Comparison of ENCODE assay signal across 8 cellular contexts in genomic region chr4:40058854-40059253, GRCh38. TPM values are rescaled to one million over a fixed set of nuclear protein-coding genes. Genes with fewer than 3 reads are reported as not detected.
DNase-seq lines count a peak whose midpoint lies in the region; ATAC-seq and TF ChIP-seq lines count a peak whose summit lies in the region.

No MANE protein-coding gene starts in this region.

- H3K36me3 Mint-ChIP-seq in activated T-cell treated with anti-CD3 and anti-CD28 coated beads, Interleukin-2, amount 50 U/mL, for 24 hours (ENCODE audit: low read depth) = peaks cover 38% of the 10 kb centered on the region

- H3K4me1 Mint-ChIP-seq in activated T-cell treated with anti-CD3 and anti-CD28 coated beads, Interleukin-2, amount 50 U/mL, for 24 hours (ENCODE audit: low read depth) = peaks cover 45% of the 10 kb centered on the region

- TF ChIP-seq CTCF in RWPE2 (IDR thresholded peaks at IDR 0.05; ENCODE audit: poor library complexity, severe bottlenecking) (no peak), fibroblast of pulmonary artery (IDR thresholded peaks at IDR 0.05; ENCODE audit: low read length, missing control alignments) (no peak)

- H3K27ac ChIP-seq in RWPE2 (ENCODE audit: poor library complexity, severe bottlenecking) = peak overlapping the region; percentile 95

- H3K36me3 ChIP-seq in RWPE2 (ENCODE audit: low read depth) (no peaks in the 10 kb centered on the region), skeletal muscle satellite cell (ENCODE audit: insufficient read depth, low read length) (no peaks in the 10 kb centered on the region)

- peak overlapping the region; percentile 90 for H3K4me2 ChIP-seq in skeletal muscle satellite cell (ENCODE audit: low read length)

- H3K9me3 Mint-ChIP-seq in activated T-cell treated with anti-CD3 and anti-CD28 coated beads, Interleukin-2, amount 50 U/mL, for 24 hours = no peaks in the 10 kb centered on the region

- H3K27me3 ChIP-seq in RWPE2 (ENCODE audit: insufficient read depth, poor library complexity, severe bottlenecking) (no peaks in the 10 kb centered on the region), skeletal muscle satellite cell (ENCODE audit: control insufficient read depth, insufficient read depth, low read length) (no peaks in the 10 kb centered on the region)

- H3K27ac Mint-ChIP-seq in activated T-cell treated with anti-CD3 and anti-CD28 coated beads, Interleukin-2, amount 50 U/mL, for 24 hours = peak overlapping the region; percentile 52

- no peaks in the 10 kb centered on the region for H3K27me3 Mint-ChIP-seq in activated T-cell treated with anti-CD3 and anti-CD28 coated beads, Interleukin-2, amount 50 U/mL, for 24 hours

- H3K4me1 ChIP-seq in RWPE2 (ENCODE audit: insufficient read depth, poor library complexity, severe bottlenecking) = peaks cover 6% of the 10 kb centered on the region
- peaks cover 17% of the 10 kb centered on the region for H3K4me1 ChIP-seq in skeletal muscle satellite cell (ENCODE audit: control insufficient read depth, insufficient read depth, low read length)

- H3K9ac ChIP-seq in skeletal muscle satellite cell (ENCODE audit: low read depth, low read length) = no peak overlapping the region

- no peak for DNase-seq in activated T-cell treated with anti-CD3 and anti-CD28 coated beads, Interleukin-2, amount 50 U/mL, for 24 hours
- DNase-seq in activated T-cell treated with anti-CD3 and anti-CD28 coated beads for 4 hours = no peak
- no peak for DNase-seq in RWPE2 (ENCODE audit: low spot score)
- no peak for DNase-seq in fibroblast of pulmonary artery (ENCODE audit: low read depth)

- H3K4me3 Mint-ChIP-seq in activated T-cell treated with anti-CD3 and anti-CD28 coated beads, Interleukin-2, amount 50 U/mL, for 24 hours = peak overlapping the region; percentile 83

- H3K9me3 ChIP-seq in RWPE2 (ENCODE audit: severe bottlenecking) (no peaks in the 10 kb centered on the region), skeletal muscle satellite cell (replicated peaks; ENCODE audit: low read length) (no peaks in the 10 kb centered on the region)

- H3K4me3 ChIP-seq in RWPE2 (ENCODE audit: severe bottlenecking) (no peak overlapping the region), fibroblast of pulmonary artery (replicated peaks; ENCODE audit: low read depth, low read length) (peak overlapping the region; percentile 67), skeletal muscle satellite cell (ENCODE audit: low read length) (no peak overlapping the region)

- ATAC-seq in RWPE2 (ENCODE audit: low read depth) (no peak), GM18520 (IDR thresholded peaks at IDR 0.05; ENCODE audit: unreplicated experiment) (no peak), GM18861 (IDR thresholded peaks at IDR 0.05; ENCODE audit: unreplicated experiment) (no peak), GM18873 (IDR thresholded peaks at IDR 0.05; ENCODE audit: low FRiP score, unreplicated experiment) (no peak)

RNA-seq across cellular contexts. Expression of gene N4BP2, which starts 2.2 kb away (rescaled TPM):
- 5.3 and 7.0 TPM in 2 replicates for total RNA-seq in skeletal muscle satellite cell (2012; rRNA removed)
